Comparison of ENCODE assay signal across 8 cellular contexts in genomic region chr6:20946037-20946436, GRCh38.
DNase-seq lines count a peak whose midpoint lies in the region; ATAC-seq and TF ChIP-seq lines count a peak whose summit lies in the region.

No MANE protein-coding gene starts in this region.

- H3F3A ChIP-seq in SK-N-SH (replicated peaks; ENCODE audit: insufficient read depth) = no peaks in the 10 kb centered on the region

- H4K20me1 ChIP-seq in SK-N-SH (ENCODE audit: insufficient read depth) = no peaks in the 10 kb centered on the region

- peak; percentile 20; the same call in 1 of the 3 replicates for ATAC-seq in SK-N-SH treated with all-trans-retinoic acid at 6 μM for 48 hours
- ATAC-seq in HG02870 (IDR thresholded peaks at IDR 0.05; ENCODE audit: unreplicated experiment) = peak; percentile 96
- ATAC-seq in GM19455 (IDR thresholded peaks at IDR 0.05; ENCODE audit: unreplicated experiment) = no peak

- no peak overlapping the region for H2AFZ ChIP-seq in SK-N-SH (ENCODE audit: low read depth)

- DNase-seq in SK-N-SH (no peak), SW480 (ENCODE audit: low spot score) (peak; percentile 6), skeletal muscle cell (ENCODE audit: low read depth) (peak; percentile 69), NCI-H1694 (lab: John Stamatoyannopoulos, UW) (no peak)
- no peak for DNase-seq in activated CD4-positive, alpha-beta T cell treated with anti-CD3 and anti-CD28 coated beads, Interleukin-2, amount 50 U/mL, for 4 hours

- no peaks in the 10 kb centered on the region for H3K79me2 ChIP-seq in SK-N-SH (ENCODE audit: insufficient read depth)

- no peaks in the 10 kb centered on the region for H3K9me2 ChIP-seq in SK-N-SH

- no peaks in the 10 kb centered on the region for H3K9me3 ChIP-seq in SK-N-SH

- H3K4me1 ChIP-seq in SK-N-SH (ENCODE audit: control insufficient read depth in 1 of 2, insufficient read depth in 2 of 2, low read depth in 1 of 2, low read length in 1 of 2) = no peaks in the 10 kb centered on the region

- no peak overlapping the region for H3K9ac ChIP-seq in SK-N-SH

- TF ChIP-seq RAD21 in SK-N-SH (IDR thresholded peaks at IDR 0.05; ENCODE audit: low read length) = no peak

- no peak for TF ChIP-seq CTCF in SK-N-SH (IDR thresholded peaks at IDR 0.05)

- no peak overlapping the region for H3K4me2 ChIP-seq in SK-N-SH

- H3K27ac ChIP-seq in SK-N-SH (ENCODE audit: low read depth in 2 of 2, low read length in 1 of 2) = no peak overlapping the region

- no peak for TF ChIP-seq EP300 in SK-N-SH (IDR thresholded peaks at IDR 0.05; ENCODE audit: borderline replicate concordance in 1 of 2, low read depth in 1 of 2, low read length in 1 of 2)

- H3K36me3 ChIP-seq in SK-N-SH (replicated peaks in 1 of 2; ENCODE audit: control insufficient read depth in 1 of 2, insufficient read depth in 2 of 2, low read length in 1 of 2) = no peaks in the 10 kb centered on the region

- POLR2A ChIA-PET in SK-N-SH (lab: Yijun Ruan, JAX) = no interaction called here

- WGBS in SK-N-SH (ENCODE audit: low lambda C conversion rate) = 94% methylated on average over 1 of the region's 1 CpG

- CTCF ChIA-PET in SK-N-SH (lab: Yijun Ruan, JAX) = no interaction called here

- H3K27me3 ChIP-seq in SK-N-SH (ENCODE audit: insufficient read depth) = no peaks in the 10 kb centered on the region

- no peak overlapping the region for H3K4me3 ChIP-seq in SK-N-SH (ENCODE audit: low read depth in 2 of 2, low read length in 1 of 2)
- H3K4me3 ChIP-seq in skeletal muscle cell (ENCODE audit: low read depth, low read length) = no peak overlapping the region

TF ChIP-seq in SK-N-SH treated with all-trans-retinoic acid at 6 μM for 48 hours, 23 proteins besides CTCF, POLR2A, EP300 and RAD21 (continues in another document):
- no peak for TF ChIP-seq POU6F1 (CRISPR knock-in tag; IDR thresholded peaks at IDR 0.05; ENCODE audit: borderline replicate concordance, low read depth)
- TF ChIP-seq PPARA (CRISPR knock-in tag; IDR thresholded peaks at IDR 0.05; ENCODE audit: borderline replicate concordance) = no peak
- TF ChIP-seq GLIS3 (CRISPR knock-in tag; IDR thresholded peaks at IDR 0.05) = no peak
- TF ChIP-seq ZNF565 (CRISPR knock-in tag; conservative IDR thresholded peaks at IDR 0.05; ENCODE audit: low read depth) = no peak
- TF ChIP-seq TCF4 (CRISPR knock-in tag; IDR thresholded peaks at IDR 0.05; ENCODE audit: borderline replicate concordance) = no peak
- TF ChIP-seq ZNF8 (CRISPR knock-in tag; IDR thresholded peaks at IDR 0.05) = no peak
- TF ChIP-seq CSRNP3 (CRISPR knock-in tag; IDR thresholded peaks at IDR 0.05) = no peak
- no peak for TF ChIP-seq BACH2 (CRISPR knock-in tag; IDR thresholded peaks at IDR 0.05; ENCODE audit: borderline replicate concordance)
- no peak for TF ChIP-seq TOX (CRISPR knock-in tag; IDR thresholded peaks at IDR 0.05; ENCODE audit: borderline replicate concordance)
- no peak for TF ChIP-seq RARB (CRISPR knock-in tag; IDR thresholded peaks at IDR 0.05)
- TF ChIP-seq ZFP3 (CRISPR knock-in tag; IDR thresholded peaks at IDR 0.05) = no peak
- no peak for TF ChIP-seq SNAI2 (CRISPR knock-in tag; IDR thresholded peaks at IDR 0.05)

TF ChIP-seq in SK-N-SH, 30 proteins besides CTCF, POLR2A, EP300 and RAD21:
- TF ChIP-seq FOSL2 (IDR thresholded peaks at IDR 0.05; ENCODE audit: borderline replicate concordance, low read depth) = no peak
- no peak for TF ChIP-seq SIN3A (IDR thresholded peaks at IDR 0.05; ENCODE audit: borderline replicate concordance, low read depth, low read length)
- no peak for TF ChIP-seq FOXM1 (IDR thresholded peaks at IDR 0.05; ENCODE audit: low read depth)
- TF ChIP-seq IRF3 (IDR thresholded peaks at IDR 0.05; ENCODE audit: low read depth, low read length) = no peak
- TF ChIP-seq ELF1 (IDR thresholded peaks at IDR 0.05) = no peak
- no peak for TF ChIP-seq NFIC (IDR thresholded peaks at IDR 0.05; ENCODE audit: borderline replicate concordance)
- no peak for TF ChIP-seq CHD2 (IDR thresholded peaks at IDR 0.05; ENCODE audit: low read length, partially characterized antibody)
- TF ChIP-seq MXI1 (IDR thresholded peaks at IDR 0.05; ENCODE audit: low read depth, low read length) = no peak
- TF ChIP-seq PBX3 (IDR thresholded peaks at IDR 0.05) = no peak
- no peak for TF ChIP-seq SMC3 (IDR thresholded peaks at IDR 0.05; ENCODE audit: low read depth, low read length)
- TF ChIP-seq REST (IDR thresholded peaks at IDR 0.05; ENCODE audit: low read depth, low read length) = no peak
- no peak for TF ChIP-seq TEAD4 (IDR thresholded peaks at IDR 0.05; ENCODE audit: borderline replicate concordance, insufficient read depth)
- no peak for TF ChIP-seq YY1 (IDR thresholded peaks at IDR 0.05; ENCODE audit: low read depth)
- TF ChIP-seq TCF12 (IDR thresholded peaks at IDR 0.05) = no peak
- no peak for TF ChIP-seq RFX5 (IDR thresholded peaks at IDR 0.05; ENCODE audit: low read length)
- no peak for TF ChIP-seq MAX (IDR thresholded peaks at IDR 0.05; ENCODE audit: low read depth)
- no peak for TF ChIP-seq MEF2A (IDR thresholded peaks at IDR 0.05; ENCODE audit: borderline replicate concordance, low read depth)
- no peak for TF ChIP-seq USF2 (IDR thresholded peaks at IDR 0.05; ENCODE audit: borderline replicate concordance, low read depth, low read length)
- no peak for TF ChIP-seq USF1 (IDR thresholded peaks at IDR 0.05; ENCODE audit: borderline replicate concordance, low read depth)
- no peak for TF ChIP-seq FOXJ3 (CRISPR knock-in tag; IDR thresholded peaks at IDR 0.05)

Comparison
In these comparisons a context has a peak if more than half of its experiments do, and no peak if none do; other contexts are left out.
1. DNase-seq: peak in SW480 (single experiment) and skeletal muscle cell (single experiment); none in SK-N-SH (single experiment), NCI-H1694 (single experiment) and activated CD4-positive, alpha-beta T cell treated with anti-CD3 and anti-CD28 coated beads, Interleukin-2, amount 50 U/mL, for 4 hours (0 of 2).